Comparison of ENCODE assay signal across 8 cellular contexts in genomic region chr18:9612989-9613388, GRCh38. TPM values are rescaled to one million over a fixed set of nuclear protein-coding genes. Genes with fewer than 3 reads are reported as not detected.
DNase-seq lines count a peak whose midpoint lies in the region; ATAC-seq and TF ChIP-seq lines count a peak whose summit lies in the region.

No MANE protein-coding gene starts in this region.

- H3K27me3 ChIP-seq in right atrium auricular region (no peaks in the 10 kb centered on the region), adrenal gland (no peaks in the 10 kb centered on the region), vagina (no peaks in the 10 kb centered on the region)

- WGBS in adrenal gland, 4 donors, result 32 to 40% (median 35%) methylated on average over 4 of the region's 4 CpGs

- ATAC-seq in Right ventricle myocardium inferior (no peak), GM21576 (IDR thresholded peaks at IDR 0.05; ENCODE audit: unreplicated experiment) (no peak)

- TF ChIP-seq CTCF in right atrium auricular region (IDR thresholded peaks at IDR 0.05) (no peak), adrenal gland (IDR thresholded peaks at IDR 0.05) (no peak), vagina (IDR thresholded peaks at IDR 0.05) (no peak)

- H3K27ac ChIP-seq in right atrium auricular region (peak overlapping the region; percentile 95), adrenal gland (peak overlapping the region in 3 of 5 donors; percentile 88 to 97 (median 94)), vagina (peak overlapping the region; percentile 99)

- DNase-seq in right atrium auricular region (ENCODE audit: low spot score) (no peak), Right ventricle myocardium inferior (ENCODE audit: missing footprints) (no peak), adrenal gland (no peak), medulla oblongata (ENCODE audit: extremely low spot score) (peak; percentile 19), vagina (ENCODE audit: extremely low spot score in 2 of 2) (no peak), HEK293T (ENCODE audit: extremely low spot score) (no peak), DMS114 treated with DMSO at 0.1 percent for 48 hours (lab: John Stamatoyannopoulos, UW; ENCODE audit: unreplicated experiment) (no peak)

- H3K9me3 ChIP-seq in right atrium auricular region (no peaks in the 10 kb centered on the region), adrenal gland (replicated peaks in 1 of 3) (no peaks in the 10 kb centered on the region), vagina (no peaks in the 10 kb centered on the region)

- POLR2A ChIA-PET in HEK293T (lab: Yijun Ruan, JAX), result no interaction called here

- CTCF ChIA-PET in HEK293T (lab: Yijun Ruan, JAX), result interaction anchor here (0.8 kb wide), 1 partner anchor 11 kb away, joined by 3 read pairs; no protein-coding TSS in a partner anchor

- intact Hi-C loops in Right ventricle myocardium inferior (cut with DNase I) (loop anchor here (1.0 to 10.0 kb wide), 3 partner anchors 60 to 302 kb away; partner anchors contain the start of gene VAPA), adrenal gland (cut with DNase I) (loop anchor here in 1 of 2 donors (10.0 kb wide), 1 partner anchor 152 kb away; no protein-coding TSS in a partner anchor), vagina (cut with DNase I) (no loop called here)

- peaks cover 6% of the 10 kb centered on the region for H3K36me3 ChIP-seq in right atrium auricular region
- H3K36me3 ChIP-seq in adrenal gland (replicated peaks in 1 of 2), result no peaks in the 10 kb centered on the region
- peaks cover 0 to 8% of the 10 kb centered on the region in 2 donors for H3K36me3 ChIP-seq in vagina

- peak overlapping the region; percentile 61 to 89 for H3K4me3 ChIP-seq in right atrium auricular region
- peak overlapping the region in 1 of 4 donors; percentile 95 for H3K4me3 ChIP-seq in adrenal gland
- peak overlapping the region; percentile 91 to 97 for H3K4me3 ChIP-seq in vagina

- peaks cover 0 to 38% of the 10 kb centered on the region in 2 donors for H3K4me1 ChIP-seq in right atrium auricular region
- peaks cover 11 to 46% of the 10 kb centered on the region in 2 donors for H3K4me1 ChIP-seq in adrenal gland (replicated peaks in 1 of 2)
- H3K4me1 ChIP-seq in vagina, result peaks cover 53% of the 10 kb centered on the region

- TF ChIP-seq POLR2A in adrenal gland (IDR thresholded peaks at IDR 0.05), result no peak
- TF ChIP-seq POLR2A in vagina (IDR thresholded peaks at IDR 0.05), result no peak

TF ChIP-seq in HEK293T, 16 proteins besides CTCF, POLR2A, EP300 and RAD21:
- no peak for TF ChIP-seq BHLHE40 (IDR thresholded peaks at IDR 0.05; ENCODE audit: borderline replicate concordance)
- no peak for TF ChIP-seq ZNF384 (IDR thresholded peaks at IDR 0.05)
- no peak for TF ChIP-seq SUZ12 (IDR thresholded peaks at IDR 0.05)
- no peak for TF ChIP-seq PKNOX1 (IDR thresholded peaks at IDR 0.05)
- no peak for TF ChIP-seq L3MBTL2 (conservative IDR thresholded peaks at IDR 0.05)
- no peak for TF ChIP-seq HDGF (IDR thresholded peaks at IDR 0.05; ENCODE audit: borderline replicate concordance)
- no peak for TF ChIP-seq TARDBP (IDR thresholded peaks at IDR 0.05)
- TF ChIP-seq ELF4 (IDR thresholded peaks at IDR 0.05), result no peak
- TF ChIP-seq CTBP1 (IDR thresholded peaks at IDR 0.05; ENCODE audit: borderline replicate concordance), result no peak
- no peak for TF ChIP-seq NFRKB (IDR thresholded peaks at IDR 0.05)
- TF ChIP-seq FOXA1 (IDR thresholded peaks at IDR 0.05), result no peak
- no peak for TF ChIP-seq FOXM1 (IDR thresholded peaks at IDR 0.05; ENCODE audit: borderline replicate concordance)
- TF ChIP-seq LEF1 (IDR thresholded peaks at IDR 0.05; ENCODE audit: borderline replicate concordance), result no peak
- no peak for TF ChIP-seq ARNT (IDR thresholded peaks at IDR 0.05)

RNA-seq across cellular contexts. Expression of gene PPP4R1, which starts 1.4 kb away (rescaled TPM):
- 10 to 100 TPM; 38.9 to 51.4 TPM for total RNA-seq in right atrium auricular region
- total RNA-seq in Right ventricle myocardium inferior, result 62.5 TPM
- total RNA-seq in adrenal gland, result 100 to 1,000 TPM in 1 of 8 donors, 10 to 100 TPM in 7; 22.8 to 104 (median 66.2) TPM
- 10 to 100 TPM; 25.7 to 56.4 (median 36.1) TPM for polyA plus RNA-seq in adrenal gland
- 127 TPM for total RNA-seq in vagina
